In genomic region chr5:131627466-131627865, GRCh38 we compare ENCODE assay signal across 31 cellular contexts.
"Had no signal": no experiment of that assay in that cellular context is flagged by ENCODE, and none has a peak within 500 bp of the region (broad histone marks: within the 10 kb centered on the region; RNA-seq: fewer than 3 reads in every experiment).

No MANE protein-coding gene starts in this region.

- H3K9me3 ChIP-seq: colonic mucosa, heart left ventricle, lower lobe of right lung, right atrium auricular region, stomach, tibial artery, upper lobe of right lung had no signal

- H3K4me3 Mint-ChIP-seq: activated CD4-positive, alpha-beta memory T cell treated with anti-CD3 and anti-CD28 coated beads for 36 hours; activated CD4-positive, alpha-beta T cell treated with anti-CD3 and anti-CD28 coated beads, Interleukin-2, amount 10 ng/mL, durations not matched to agents 24 days and 14 days; activated naive CD4-positive, alpha-beta T cell treated with anti-CD3 and anti-CD28 coated beads for 36 hours; activated T-helper 1 cell treated with anti-CD3 and anti-CD28 coated beads, Interleukin-12 subunit alpha, Interleukin-12 subunit beta, Interleukin-2, Interleukin-4 antibody, amounts not matched to agents 30 ng/mL and 10 ng/mL and 1 ng/mL, durations not matched to agents 14 hours and 24 hours and 36 hours; immature natural killer cell; neural crest cell; stimulated activated naive B cell treated with anti-CD40 and anti-IgM and Interleukin-4, amounts not matched to agents 10 μg/mL and 1 μg/mL and 100 μg/mL, for 72 hours had no signal

- H3K9me3 Mint-ChIP-seq: activated CD4-positive, alpha-beta memory T cell treated with anti-CD3 and anti-CD28 coated beads for 36 hours; activated CD4-positive, alpha-beta T cell treated with anti-CD3 and anti-CD28 coated beads, Interleukin-2, amount 10 ng/mL, durations not matched to agents 24 days and 14 days; activated naive CD4-positive, alpha-beta T cell treated with anti-CD3 and anti-CD28 coated beads for 36 hours; activated T-helper 1 cell treated with anti-CD3 and anti-CD28 coated beads, Interleukin-12 subunit alpha, Interleukin-12 subunit beta, Interleukin-2, Interleukin-4 antibody, amounts not matched to agents 30 ng/mL and 10 ng/mL and 1 ng/mL, durations not matched to agents 14 hours and 24 hours and 36 hours; effector memory CD8-positive, alpha-beta T cell; immature natural killer cell; naive thymus-derived CD8-positive, alpha-beta T cell; stimulated activated naive B cell treated with anti-CD40 and anti-IgM and Interleukin-4, amounts not matched to agents 10 μg/mL and 1 μg/mL and 100 μg/mL, for 72 hours had no signal

- H3K27ac ChIP-seq: cardiac muscle cell, colonic mucosa, foreskin keratinocyte, heart left ventricle, lower lobe of right lung, right atrium auricular region, stomach, upper lobe of right lung had no signal

- H3K27me3 Mint-ChIP-seq: activated CD4-positive, alpha-beta memory T cell treated with anti-CD3 and anti-CD28 coated beads for 36 hours; activated CD4-positive, alpha-beta T cell treated with anti-CD3 and anti-CD28 coated beads, Interleukin-2, amount 10 ng/mL, durations not matched to agents 24 days and 14 days; effector memory CD8-positive, alpha-beta T cell; naive thymus-derived CD8-positive, alpha-beta T cell; stimulated activated naive B cell treated with anti-CD40 and anti-IgM and Interleukin-4, amounts not matched to agents 10 μg/mL and 1 μg/mL and 100 μg/mL, for 72 hours had no signal

- H3K27ac Mint-ChIP-seq: activated CD4-positive, alpha-beta memory T cell treated with anti-CD3 and anti-CD28 coated beads for 36 hours; activated CD4-positive, alpha-beta T cell treated with anti-CD3 and anti-CD28 coated beads, Interleukin-2, amount 10 ng/mL, durations not matched to agents 24 days and 14 days; activated naive CD4-positive, alpha-beta T cell treated with anti-CD3 and anti-CD28 coated beads for 36 hours; activated T-helper 1 cell treated with anti-CD3 and anti-CD28 coated beads, Interleukin-12 subunit alpha, Interleukin-12 subunit beta, Interleukin-2, Interleukin-4 antibody, amounts not matched to agents 30 ng/mL and 10 ng/mL and 1 ng/mL, durations not matched to agents 14 hours and 24 hours and 36 hours; brain; effector memory CD8-positive, alpha-beta T cell; stimulated activated naive B cell treated with anti-CD40 and anti-IgM and Interleukin-4, amounts not matched to agents 10 μg/mL and 1 μg/mL and 100 μg/mL, for 72 hours had no signal

- H3K27me3 ChIP-seq: cardiac muscle cell, colonic mucosa, foreskin keratinocyte, heart left ventricle, right atrium auricular region, stomach, tibial artery, upper lobe of right lung had no signal

- H3K36me3 ChIP-seq: colonic mucosa, heart left ventricle, lower lobe of right lung, right atrium auricular region, stomach, tibial artery, upper lobe of right lung had no signal

- DNase-seq: activated CD4-positive, alpha-beta memory T cell treated with anti-CD3 and anti-CD28 coated beads for 36 hours; activated CD4-positive, alpha-beta T cell treated with anti-CD3 and anti-CD28 coated beads, Interleukin-2, amount 10 ng/mL, durations not matched to agents 24 days and 14 days; activated CD4-positive, CD25-positive, alpha-beta regulatory T cell treated with anti-CD3 and anti-CD28 coated beads, Interleukin-2, amount 50 U/mL, for 72 hours; activated CD8-positive, alpha-beta memory T cell treated with anti-CD3 and anti-CD28 coated beads, Interleukin-2, amount 50 U/mL, for 4 hours; activated effector memory CD4-positive, alpha-beta T cell treated with anti-CD3 and anti-CD28 coated beads, Interleukin-2, amount 50 U/mL, for 16 hours; activated naive CD4-positive, alpha-beta T cell treated with anti-CD3 and anti-CD28 coated beads for 36 hours; activated T-cell treated with anti-CD3 and anti-CD28 coated beads, Interleukin-2, amount 50 U/mL, for 1 hour; amniotic stem cell; cerebellar nuclear complex; colonic mucosa; effector memory CD8-positive, alpha-beta T cell; foreskin keratinocyte; heart left ventricle; hypothalamus; immature natural killer cell; lower lobe of right lung; mesenchymal stem cell; naive thymus-derived CD8-positive, alpha-beta T cell; occipital lobe; stimulated activated CD4-positive, alpha-beta T cell treated with anti-CD3 and anti-CD28 coated beads, Interleukin-2, amount 100 ng/mL, for 24 hours; stimulated activated naive B cell treated with anti-CD40 and anti-IgM and Interleukin-4, amounts not matched to agents 10 μg/mL and 1 μg/mL and 100 μg/mL, for 72 hours; stomach; T-helper 2 cell; tibial artery; upper lobe of right lung had no signal

- H3K4me3 ChIP-seq: cardiac muscle cell, colonic mucosa, heart left ventricle, lower lobe of right lung, right atrium auricular region, smooth muscle cell, stomach, tibial artery, upper lobe of right lung had no signal

- ATAC-seq: effector memory CD8-positive, alpha-beta T cell; foreskin keratinocyte; heart left ventricle; lower lobe of right lung; naive thymus-derived CD8-positive, alpha-beta T cell; stimulated activated naive B cell treated with anti-CD40 and anti-IgM and Interleukin-4, amounts not matched to agents 10 μg/mL and 1 μg/mL and 100 μg/mL, for 72 hours; upper lobe of right lung had no signal

- H3K4me2 ChIP-seq: smooth muscle cell had no signal
